ENCODE assay signal across 1 cellular context in genomic region chr2:238896641-238897040, GRCh38.
TF ChIP-seq lines count a peak whose summit lies in the region.

No MANE protein-coding gene starts in this region.

TF ChIP-seq in GM23338, 12 proteins besides CTCF, POLR2A, EP300 and RAD21:
- TF ChIP-seq STAT1 (IDR thresholded peaks at IDR 0.05; ENCODE audit: unreplicated experiment), result no peak
- TF ChIP-seq ZNF331 (CRISPR knock-in tag; IDR thresholded peaks at IDR 0.05; ENCODE audit: low read depth), result no peak
- no peak for TF ChIP-seq CREB1 (CRISPR knock-in tag; IDR thresholded peaks at IDR 0.05; ENCODE audit: low read depth)
- TF ChIP-seq NANOG (IDR thresholded peaks at IDR 0.05; ENCODE audit: borderline replicate concordance), result no peak
- TF ChIP-seq EZH2phosphoT487 (IDR thresholded peaks at IDR 0.05; ENCODE audit: unreplicated experiment), result no peak
- TF ChIP-seq ZNF462 (CRISPR knock-in tag; IDR thresholded peaks at IDR 0.05), result no peak
- no peak for TF ChIP-seq POLR2AphosphoS5 (IDR thresholded peaks at IDR 0.05; ENCODE audit: low read depth)
- TF ChIP-seq ZNF114 (CRISPR knock-in tag; IDR thresholded peaks at IDR 0.05), result no peak
- no peak for TF ChIP-seq EZH2 (IDR thresholded peaks at IDR 0.05; ENCODE audit: low read depth, unreplicated experiment)
- TF ChIP-seq REST (IDR thresholded peaks at IDR 0.05; ENCODE audit: unreplicated experiment), result no peak
- no peak for TF ChIP-seq ETS1 (IDR thresholded peaks at IDR 0.05)
- TF ChIP-seq JUNB (IDR thresholded peaks at IDR 0.05; ENCODE audit: unreplicated experiment), result no peak
